8 cellular contexts compared by ENCODE assay signal in the genomic region with DNA sequence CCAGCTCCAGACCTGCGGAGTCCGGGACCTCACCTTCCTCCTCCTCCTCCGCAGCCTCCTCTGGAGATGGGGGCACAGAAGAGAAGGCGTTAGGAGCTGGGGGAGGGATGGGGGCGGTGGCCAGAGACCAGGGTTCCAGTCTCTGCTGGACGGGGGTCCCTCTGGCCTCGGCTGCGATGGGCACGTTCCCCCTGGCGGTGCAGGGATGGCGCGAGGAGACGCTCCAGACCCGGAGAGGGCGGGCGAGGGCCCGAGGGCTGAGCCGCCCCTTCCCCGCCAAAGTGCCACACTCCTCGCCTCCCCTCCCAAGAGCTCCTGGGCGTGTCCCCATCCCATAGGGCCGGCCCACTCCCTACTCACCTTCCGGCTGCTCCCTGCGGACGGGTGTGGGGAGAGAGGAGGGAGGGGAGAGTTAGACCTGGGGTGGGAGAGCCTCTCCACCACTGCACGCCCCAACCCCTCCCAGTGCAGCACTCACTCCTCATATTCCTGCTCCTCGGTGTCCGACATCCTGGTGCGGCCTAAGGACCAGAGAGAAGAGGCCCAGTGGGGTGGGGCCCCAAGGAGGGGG. TPM values are rescaled to one million over a fixed set of nuclear protein-coding genes. Genes with fewer than 3 reads are reported as not detected.
DNase-seq lines count a peak whose midpoint lies in the region; ATAC-seq lines count a peak whose summit lies in the region.

No MANE protein-coding gene starts in this region.

- peak; percentile 14 for ATAC-seq in activated T-helper 17 cell treated with anti-CD3 and anti-CD28 coated beads, Interleukin-2, amount 50 U/mL, for 72 hours (replicated peaks)
- no peak for ATAC-seq in GM18519 (IDR thresholded peaks at IDR 0.05; ENCODE audit: low FRiP score, unreplicated experiment)
- ATAC-seq in HG03108 (IDR thresholded peaks at IDR 0.05; ENCODE audit: unreplicated experiment) = no peak
- ATAC-seq in HG02973 (IDR thresholded peaks at IDR 0.05; ENCODE audit: unreplicated experiment) = no peak

- peak overlapping the region in 1 of 2 donors; percentile 70 for H3K4me3 ChIP-seq in neuronal stem cell (ENCODE audit: low read length in 2 of 2)

- H3K36me3 Mint-ChIP-seq in activated T-helper 17 cell treated with anti-CD3 and anti-CD28 coated beads, Interleukin-2, amount 50 U/mL, for 72 hours (ENCODE audit: low read depth) = no peaks in the 10 kb centered on the region

- peaks cover 3% of the 10 kb centered on the region for H3K9me3 Mint-ChIP-seq in activated T-helper 17 cell treated with anti-CD3 and anti-CD28 coated beads, Interleukin-2, amount 50 U/mL, for 72 hours

- no peak overlapping the region for H4K91ac ChIP-seq in neuronal stem cell (ENCODE audit: low read depth, low read length, poor library complexity)

- no peak overlapping the region for H3K27ac Mint-ChIP-seq in activated T-helper 17 cell treated with anti-CD3 and anti-CD28 coated beads, Interleukin-2, amount 50 U/mL, for 72 hours

- peak overlapping the region; percentile 78 for H3K4me2 ChIP-seq in neuronal stem cell (ENCODE audit: insufficient read depth, low read length, poor library complexity, severe bottlenecking)

- peak overlapping the region; percentile 22 for H2BK5ac ChIP-seq in neuronal stem cell (ENCODE audit: low read length)

- peak overlapping the region; percentile 100 for H3K18ac ChIP-seq in neuronal stem cell (ENCODE audit: low read length)

- peak overlapping the region; percentile 1 for H4K8ac ChIP-seq in neuronal stem cell (ENCODE audit: low read depth, low read length)

- H3K4me1 Mint-ChIP-seq in activated T-helper 17 cell treated with anti-CD3 and anti-CD28 coated beads, Interleukin-2, amount 50 U/mL, for 72 hours = peaks cover under 1% of the 10 kb centered on the region

- H2BK15ac ChIP-seq in neuronal stem cell (ENCODE audit: low read length) = peak overlapping the region; percentile 86

- H3K79me1 ChIP-seq in neuronal stem cell (ENCODE audit: low read depth, low read length) = no peaks in the 10 kb centered on the region

- peak overlapping the region; percentile 80 for H3K23ac ChIP-seq in neuronal stem cell (ENCODE audit: low read depth, low read length, poor library complexity)

- H2AK5ac ChIP-seq in neuronal stem cell (ENCODE audit: low read depth, low read length) = peak overlapping the region; percentile 74

- peaks cover 0 to 55% (median 2%) of the 10 kb centered on the region in 3 experiments for H3K27me3 ChIP-seq in neuronal stem cell (ENCODE audit: control insufficient read depth in 3 of 3, insufficient read depth in 3 of 3, low read depth in 1 of 3, low read length in 3 of 3)

- H3K27me3 Mint-ChIP-seq in activated T-helper 17 cell treated with anti-CD3 and anti-CD28 coated beads, Interleukin-2, amount 50 U/mL, for 72 hours = peaks cover 39% of the 10 kb centered on the region

- peak overlapping the region; percentile 72 for H3K4ac ChIP-seq in neuronal stem cell (ENCODE audit: low read length)

- peak overlapping the region; percentile 74 for H3K9ac ChIP-seq in ES-I3 (ENCODE audit: low read depth, low read length)
- H3K9ac ChIP-seq in neuronal stem cell (ENCODE audit: low read depth, low read length, poor library complexity) = peak overlapping the region; percentile 79

- H3K36me3 ChIP-seq in ES-I3 (ENCODE audit: insufficient read depth, low read length) = peaks cover 4% of the 10 kb centered on the region; the same call in 1 of the 2 replicates
- H3K36me3 ChIP-seq in neuronal stem cell (replicated peaks in 1 of 2; ENCODE audit: control insufficient read depth in 2 of 2, insufficient read depth in 2 of 2, low read length in 2 of 2) = no peaks in the 10 kb centered on the region

- H3K4me1 ChIP-seq in ES-I3 (ENCODE audit: insufficient read depth, low read length) = peaks cover 24% of the 10 kb centered on the region
- H3K4me1 ChIP-seq in neuronal stem cell (ENCODE audit: control insufficient read depth in 2 of 2, insufficient read depth in 1 of 2, low read depth in 1 of 2, low read length in 2 of 2) = peaks cover 8 to 26% of the 10 kb centered on the region in 2 donors

- H2AFZ ChIP-seq in neuronal stem cell (ENCODE audit: low read length) = peak overlapping the region; percentile 85

- peak overlapping the region; percentile 81 for H3K27ac ChIP-seq in neuronal stem cell (replicated peaks; ENCODE audit: low read length)

- no peak overlapping the region for H2BK12ac ChIP-seq in neuronal stem cell (ENCODE audit: low read length)

- H2BK120ac ChIP-seq in neuronal stem cell (ENCODE audit: low read depth, low read length) = peak overlapping the region; percentile 47

- WGBS in neuronal stem cell (ENCODE audit: extremely low coverage in 2 of 2, insufficient read length in 2 of 2, insufficient replicate concordance in 1 of 2), 2 donors = no CpG with 5 or more reads among the region's 29 CpGs

- DNase-seq in NCI-H146 (lab: John Stamatoyannopoulos, UW) (peak; percentile 90), neuronal stem cell (ENCODE audit: low spot score) (no peak), germinal center (ENCODE audit: low spot score) (no peak)

- H3K4me3 Mint-ChIP-seq in activated T-helper 17 cell treated with anti-CD3 and anti-CD28 coated beads, Interleukin-2, amount 50 U/mL, for 72 hours = no peak overlapping the region

- no peak overlapping the region for H3K14ac ChIP-seq in neuronal stem cell (ENCODE audit: low read length)

- no peaks in the 10 kb centered on the region for H3K9me3 ChIP-seq in ES-I3 (ENCODE audit: control insufficient read depth, insufficient read depth, low read length)
- no peaks in the 10 kb centered on the region for H3K9me3 ChIP-seq in neuronal stem cell (replicated peaks in 1 of 2; ENCODE audit: control insufficient read depth in 2 of 2, insufficient read depth in 1 of 2, low read depth in 1 of 2, low read length in 2 of 2)

RNA-seq across cellular contexts. Expression of gene TNNT1, which starts 2.3 kb away (rescaled TPM):
- total RNA-seq in activated T-helper 17 cell treated with anti-CD3 and anti-CD28 coated beads, Interleukin-2, amount 50 U/mL, for 72 hours = not detected
- polyA plus RNA-seq in neuronal stem cell (2013, experiment 1 of 2) = 81.1 TPM
- 76.8 TPM for polyA plus RNA-seq in neuronal stem cell (2013, experiment 2 of 2)

RNA-seq across cellular contexts. Expression of gene TNNI3, which starts 10.8 kb away (rescaled TPM):
- total RNA-seq in activated T-helper 17 cell treated with anti-CD3 and anti-CD28 coated beads, Interleukin-2, amount 50 U/mL, for 72 hours = not detected
- 38.0 TPM for polyA plus RNA-seq in neuronal stem cell (2013, experiment 1 of 2)
- polyA plus RNA-seq in neuronal stem cell (2013, experiment 2 of 2) = 36.6 TPM

RNA-seq across cellular contexts. Expression of gene DNAAF3, which starts 19.7 kb away (rescaled TPM):
- under 1 TPM in 1 of 2 donors, not detected in 1; 0.35 TPM for total RNA-seq in activated T-helper 17 cell treated with anti-CD3 and anti-CD28 coated beads, Interleukin-2, amount 50 U/mL, for 72 hours
- polyA plus RNA-seq in neuronal stem cell (2013, experiment 1 of 2) = 6.3 TPM
- 6.0 TPM for polyA plus RNA-seq in neuronal stem cell (2013, experiment 2 of 2)

RNA-seq across cellular contexts. Expression of gene PPP1R12C, which starts 29.3 kb away (rescaled TPM):
- total RNA-seq in activated T-helper 17 cell treated with anti-CD3 and anti-CD28 coated beads, Interleukin-2, amount 50 U/mL, for 72 hours = 10 to 100 TPM; 74.5 to 94.8 TPM
- polyA plus RNA-seq in neuronal stem cell (2013, experiment 1 of 2) = 45.4 TPM
- 45.1 TPM for polyA plus RNA-seq in neuronal stem cell (2013, experiment 2 of 2)

RNA-seq across cellular contexts. Expression of gene SYT5, which starts 33.4 kb away (rescaled TPM):
- not detected for total RNA-seq in activated T-helper 17 cell treated with anti-CD3 and anti-CD28 coated beads, Interleukin-2, amount 50 U/mL, for 72 hours
- polyA plus RNA-seq in neuronal stem cell (2013, experiment 1 of 2) = 0.14 TPM
- polyA plus RNA-seq in neuronal stem cell (2013, experiment 2 of 2) = 0.26 TPM
